9 cellular contexts compared by ENCODE assay signal in genomic region chr6:146651482-146651863, GRCh38. TPM values are rescaled to one million over a fixed set of nuclear protein-coding genes. Genes with fewer than 3 reads are reported as not detected.
"Had no signal": no experiment of that assay in that cellular context is flagged by ENCODE, and none has a peak within 500 bp of the region (broad histone marks: within the 10 kb centered on the region; RNA-seq: fewer than 3 reads in every experiment).

No MANE protein-coding gene starts in this region.

- DNase-seq: GOT3, H7, HFFc6 had no signal

- H2AFZ ChIP-seq: GM23248 had no signal

- H3K4me1 ChIP-seq: HAP-1 had no signal

- H3K9me3 ChIP-seq: HAP-1 had no signal

- H3K4me3 ChIP-seq: GM23248, HAP-1 had no signal

- H3K27ac ChIP-seq: GM23248 had no signal

- ATAC-seq: HCT116 had no signal

- H3K36me3 ChIP-seq: HAP-1 had no signal

- H3K9ac ChIP-seq: GM23248 had no signal

RNA-seq across cellular contexts. Expression of gene ADGB, which starts 52.7 kb away (rescaled TPM):
- total RNA-seq: GM23248, H4, H7, HFFc6, HT-29 had no signal
- polyA plus RNA-seq: GM23248, IgD-negative memory B cell had no signal
